2 cellular contexts compared by ENCODE assay signal in genomic region chr16:3998793-3999478, GRCh38.
TF ChIP-seq lines count a peak whose summit lies in the region.

No MANE protein-coding gene starts in this region.

TF ChIP-seq in liver, 16 proteins besides CTCF, POLR2A, EP300 and RAD21 (continued from another document):
- TF ChIP-seq FOXA2 (IDR thresholded peaks at IDR 0.05) (no peak), EGR1 (IDR thresholded peaks at IDR 0.05; ENCODE audit: low read depth in 2 of 2) (no peak), ATF3 (IDR thresholded peaks at IDR 0.05) (no peak), HNF4A (conservative IDR thresholded peaks at IDR 0.05) (no peak), NR2F2 (IDR thresholded peaks at IDR 0.05) (no peak), REST (IDR thresholded peaks at IDR 0.05) (no peak), SP1 (IDR thresholded peaks at IDR 0.05) (no peak), YY1 (IDR thresholded peaks at IDR 0.05) (no peak)
TF ChIP-seq in liver: peak in this region for 0.

TF ChIP-seq in HepG2, 621 proteins besides CTCF, POLR2A, EP300 and RAD21 (continued from another document):
- TF ChIP-seq ZUFSP (CRISPR knock-in tag; IDR thresholded peaks at IDR 0.05; ENCODE audit: borderline replicate concordance) (no peak), BCLAF1 (IDR thresholded peaks at IDR 0.05) (no peak), NR2F6 (IDR thresholded peaks at IDR 0.05) (no peak), NR2F6 (CRISPR knock-in tag; IDR thresholded peaks at IDR 0.05) (no peak), ZFX (CRISPR knock-in tag; IDR thresholded peaks at IDR 0.05; ENCODE audit: low read depth) (no peak), MIXL1 (CRISPR knock-in tag; IDR thresholded peaks at IDR 0.05) (no peak), ZNF33B (CRISPR knock-in tag; IDR thresholded peaks at IDR 0.05) (no peak)
